Comparison of ENCODE assay signal across 31 cellular contexts in genomic region chr6:155398221-155398620, GRCh38. TPM values are rescaled to one million over a fixed set of nuclear protein-coding genes. Genes with fewer than 3 reads are reported as not detected.
"Had no signal": no experiment of that assay in that cellular context is flagged by ENCODE, and none has a peak within 500 bp of the region (broad histone marks: within the 10 kb centered on the region; RNA-seq: fewer than 3 reads in every experiment).

No MANE protein-coding gene starts in this region.

- H3K4me3 Mint-ChIP-seq: dendritic cell treated with granulocyte-macrophage colony-stimulating factor and Interleukin-4, amounts not matched to agents 40 ng/mL and 50 ng/mL, for 4 days; effector memory CD8-positive, alpha-beta T cell; endodermal cell; mesothelial cell of epicardium had no signal

- H3K27me3 Mint-ChIP-seq: dendritic cell treated with granulocyte-macrophage colony-stimulating factor and Interleukin-4, amounts not matched to agents 40 ng/mL and 50 ng/mL, for 4 days had no signal

- H3K27ac Mint-ChIP-seq: dendritic cell treated with granulocyte-macrophage colony-stimulating factor and Interleukin-4, amounts not matched to agents 40 ng/mL and 50 ng/mL, for 4 days; effector memory CD8-positive, alpha-beta T cell; endodermal cell; mesothelial cell of epicardium had no signal

- H3K4me1 Mint-ChIP-seq: endodermal cell, mesothelial cell of epicardium had no signal

- H3K4me3 ChIP-seq: colonic mucosa, esophagus squamous epithelium, gastrocnemius medialis, heart right ventricle, left lung, lower lobe of right lung, mucosa of descending colon had no signal

- H3K36me3 ChIP-seq: colonic mucosa, esophagus squamous epithelium, gastrocnemius medialis, heart right ventricle, left lung, lower lobe of right lung had no signal

- H3K36me3 Mint-ChIP-seq: mesothelial cell of epicardium had no signal

- H3K27me3 ChIP-seq: colonic mucosa, esophagus squamous epithelium, gastrocnemius medialis, heart right ventricle, left lung had no signal

- H3K9me3 ChIP-seq: colonic mucosa, esophagus squamous epithelium, gastrocnemius medialis, heart right ventricle, left lung, lower lobe of right lung, mucosa of descending colon had no signal

- H3K9me3 Mint-ChIP-seq: dendritic cell treated with granulocyte-macrophage colony-stimulating factor and Interleukin-4, amounts not matched to agents 40 ng/mL and 50 ng/mL, for 4 days; effector memory CD8-positive, alpha-beta T cell; endodermal cell; mesothelial cell of epicardium had no signal

- DNase-seq: colonic mucosa; cortex of kidney; effector CD8-positive, alpha-beta T cell; effector memory CD8-positive, alpha-beta T cell; endodermal cell; erythroblast; esophagus squamous epithelium; foreskin fibroblast; foreskin melanocyte; gastrocnemius medialis; glutamatergic neuron; head of caudate nucleus; heart right ventricle; hippocampal formation; left cardiac atrium; left lung; left ventricle myocardium superior; lower lobe of right lung; mesenchymal stem cell; mucosa of descending colon had no signal

- ATAC-seq: effector memory CD8-positive, alpha-beta T cell; esophagus mucosa; gastrocnemius medialis; heart right ventricle; left cardiac atrium; left lung; left ventricle myocardium superior; lower lobe of right lung; mucosa of descending colon had no signal

- H3K4me1 ChIP-seq: colonic mucosa, esophagus squamous epithelium, gastrocnemius medialis, heart right ventricle, left lung, lower lobe of right lung had no signal

- H3K27ac ChIP-seq: colonic mucosa, epithelial cell of prostate, esophagus squamous epithelium, gastrocnemius medialis, heart right ventricle, left lung, lower lobe of right lung had no signal

RNA-seq across cellular contexts. Expression of gene NOX3, which starts 57.4 kb away (rescaled TPM):
- total RNA-seq: colonic mucosa, dermis microvascular lymphatic vessel endothelial cell, endodermal cell, esophagus mucosa, esophagus squamous epithelium, gastrocnemius medialis, glomerular endothelial cell, heart right ventricle, left cardiac atrium, left lung, left ventricle myocardium superior, lower leg skin, lower lobe of right lung, lung microvascular endothelial cell, mesenteric fat pad, mesothelial cell of epicardium, mucosa of descending colon, myocyte had no signal
- polyA plus RNA-seq: heart right ventricle, keratinocyte had no signal
